In genomic region chr10:68955786-68956532, GRCh38 we compare ENCODE assay signal across 8 cellular contexts. TPM values are rescaled to one million over a fixed set of nuclear protein-coding genes. Genes with fewer than 3 reads are reported as not detected.
A peak's percentile ranks its signal among the peaks of the same experiment; 100 is the strongest.
DNase-seq lines count a peak whose midpoint lies in the region; ATAC-seq, FAIRE-seq and TF ChIP-seq lines count a peak whose summit lies in the region.

Gene DDX21 (plus strand): TSS chr10:68956170. CDS start chr10:68956226, 56 bp downstream.

- H3K4me3 ChIP-seq in RWPE2 (ENCODE audit: severe bottlenecking) (peak within 1 kb of the TSS; percentile 89), fibroblast of the aortic adventitia (ENCODE audit: low read depth, low read length) (peak within 1 kb of the TSS; percentile 99)

- peak; percentile 86 for TF ChIP-seq POLR2A in H54 (IDR thresholded peaks at IDR 0.05; ENCODE audit: low read depth, low read length)

- peak within 1 kb of the TSS; percentile 82 for H3K9ac ChIP-seq in ES-I3 (ENCODE audit: low read depth, low read length)

- H3K36me3 Mint-ChIP-seq in nephron progenitor cell (ENCODE audit: low read depth) = peaks cover 15% of the 10 kb centered on the region

- peaks cover 29% of the 10 kb centered on the region for H3K4me1 Mint-ChIP-seq in nephron progenitor cell
- peaks cover 41% of the 10 kb centered on the region for H3K4me1 Mint-ChIP-seq in stimulated activated naive CD8-positive, alpha-beta T cell treated with anti-CD3 and anti-CD28 coated beads, Interleukin-15, amount 100 ng/mL, for 72 hours

- peak within 1 kb of the TSS; percentile 100 for H3K27ac Mint-ChIP-seq in nephron progenitor cell
- H3K27ac Mint-ChIP-seq in stimulated activated naive CD8-positive, alpha-beta T cell treated with anti-CD3 and anti-CD28 coated beads, Interleukin-15, amount 100 ng/mL, for 72 hours = peak within 1 kb of the TSS; percentile 100

- H3K27ac ChIP-seq in RWPE2 (ENCODE audit: poor library complexity, severe bottlenecking) = peak within 1 kb of the TSS; percentile 69

- no peaks in the 10 kb centered on the region for H3K9me3 Mint-ChIP-seq in nephron progenitor cell
- H3K9me3 Mint-ChIP-seq in stimulated activated naive CD8-positive, alpha-beta T cell treated with anti-CD3 and anti-CD28 coated beads, Interleukin-15, amount 100 ng/mL, for 72 hours = no peaks in the 10 kb centered on the region

- DNase-seq in H54 (ENCODE audit: insufficient read length, low spot score) = peak; percentile 96
- peak; percentile 94 for DNase-seq in LoVo (ENCODE audit: low spot score)
- DNase-seq in RWPE2 (ENCODE audit: low spot score) = peak; percentile 91
- DNase-seq in activated T-helper 9 cell treated with anti-CD3 and anti-CD28 coated beads, Interleukin-2, amount 50 U/mL, for 16 hours (ENCODE audit: low read depth) = peak; percentile 81
- DNase-seq in fibroblast of the aortic adventitia (ENCODE audit: low read depth) = peak; percentile 92
- peak; percentile 78 for DNase-seq in nephron progenitor cell
- peak; percentile 83 to 91 for DNase-seq in stimulated activated naive CD8-positive, alpha-beta T cell treated with anti-CD3 and anti-CD28 coated beads, Interleukin-15, amount 100 ng/mL, for 72 hours

- no peaks in the 10 kb centered on the region for H3K27me3 ChIP-seq in RWPE2 (ENCODE audit: insufficient read depth, poor library complexity, severe bottlenecking)

- FAIRE-seq in H54 (lab: Jason Lieb, UNC) = peak; percentile 65

- no peaks in the 10 kb centered on the region; the same call in 1 of the 2 replicates for H3K36me3 ChIP-seq in ES-I3 (ENCODE audit: insufficient read depth, low read length)
- H3K36me3 ChIP-seq in RWPE2 (ENCODE audit: low read depth) = peaks cover 39% of the 10 kb centered on the region

- H3K9me3 ChIP-seq in ES-I3 (ENCODE audit: control insufficient read depth, insufficient read depth, low read length) (no peaks in the 10 kb centered on the region), RWPE2 (ENCODE audit: severe bottlenecking) (no peaks in the 10 kb centered on the region)

- H3K4me1 ChIP-seq in ES-I3 (ENCODE audit: insufficient read depth, low read length) (no peaks in the 10 kb centered on the region), RWPE2 (ENCODE audit: insufficient read depth, poor library complexity, severe bottlenecking) (peaks cover 13% of the 10 kb centered on the region)

- no peaks in the 10 kb centered on the region for H3K27me3 Mint-ChIP-seq in nephron progenitor cell (ENCODE audit: low read depth, poor library complexity)
- no peaks in the 10 kb centered on the region for H3K27me3 Mint-ChIP-seq in stimulated activated naive CD8-positive, alpha-beta T cell treated with anti-CD3 and anti-CD28 coated beads, Interleukin-15, amount 100 ng/mL, for 72 hours

- peak; percentile 88 for ATAC-seq in RWPE2 (ENCODE audit: low read depth)
- peak; percentile 93 for ATAC-seq in stimulated activated naive CD8-positive, alpha-beta T cell treated with anti-CD3 and anti-CD28 coated beads, Interleukin-15, amount 100 ng/mL, for 72 hours

- TF ChIP-seq CTCF in RWPE2 (IDR thresholded peaks at IDR 0.05; ENCODE audit: poor library complexity, severe bottlenecking) = peak; percentile 82
- TF ChIP-seq CTCF in fibroblast of the aortic adventitia (IDR thresholded peaks at IDR 0.05; ENCODE audit: insufficient read depth, low read length) = peak; percentile 68
- TF ChIP-seq CTCF in nephron progenitor cell (IDR thresholded peaks at IDR 0.05) = peak; percentile 44

- peak within 1 kb of the TSS; percentile 99 for H3K4me3 Mint-ChIP-seq in nephron progenitor cell
- peak within 1 kb of the TSS; percentile 99 for H3K4me3 Mint-ChIP-seq in stimulated activated naive CD8-positive, alpha-beta T cell treated with anti-CD3 and anti-CD28 coated beads, Interleukin-15, amount 100 ng/mL, for 72 hours

RNA-seq across cellular contexts. Expression of gene DDX21, which starts in this region (rescaled TPM):
- 61.9 and 63.1 TPM in 2 replicates for total RNA-seq in fibroblast of the aortic adventitia (ENCODE audit: low replicate concordance)

Comparison
In these comparisons a context has a peak if more than half of its experiments do, and no peak if none do; other contexts are left out.
1. Peak in every context shown above with its lines: DNase-seq, ATAC-seq, H3K4me3 ChIP-seq and H3K27ac ChIP-seq.